In genomic region chr10:59350558-59350957, GRCh38 we compare ENCODE assay signal across 17 cellular contexts. TPM values are rescaled to one million over a fixed set of nuclear protein-coding genes. Genes with fewer than 3 reads are reported as not detected.
DNase-seq lines count a peak whose midpoint lies in the region; ATAC-seq and TF ChIP-seq lines count a peak whose summit lies in the region.
"Had no signal": no experiment of that assay in that cellular context is flagged by ENCODE, and none has a peak within 500 bp of the region (broad histone marks: within the 10 kb centered on the region; RNA-seq: fewer than 3 reads in every experiment).

No MANE protein-coding gene starts in this region.

- no peak for ATAC-seq in upper lobe of left lung (ENCODE audit: low FRiP score in 2 of 2)
- ATAC-seq: A549, GM12878 had no signal

- no peaks in the 10 kb centered on the region for H3K27me3 ChIP-seq in SK-N-SH (ENCODE audit: insufficient read depth)
- H3K27me3 ChIP-seq in upper lobe of left lung, result no peaks in the 10 kb centered on the region

- no peaks in the 10 kb centered on the region for H3K9me3 ChIP-seq in SK-N-SH
- no peaks in the 10 kb centered on the region for H3K9me3 ChIP-seq in upper lobe of left lung
- H3K9me3 ChIP-seq: A549 had no signal

- TF ChIP-seq POLR2A in upper lobe of left lung (IDR thresholded peaks at IDR 0.05), result no peak

- DNase-seq in SK-N-SH (no peak), upper lobe of left lung (no peak)
- DNase-seq: AML-193; CD4-positive, alpha-beta memory T cell; DND-41; EL; H9; IMR-90 had no signal

- H3K4me1 ChIP-seq in SK-N-SH (ENCODE audit: control insufficient read depth in 1 of 2, insufficient read depth in 2 of 2, low read depth in 1 of 2, low read length in 1 of 2), result no peaks in the 10 kb centered on the region; a peak in 1 of 4 replicates
- H3K4me1 ChIP-seq in upper lobe of left lung, result no peaks in the 10 kb centered on the region
- H3K4me1 ChIP-seq: A549 had no signal

- no peak overlapping the region for H3K4me3 ChIP-seq in SK-N-SH (ENCODE audit: low read depth in 2 of 2, low read length in 1 of 2)
- H3K4me3 ChIP-seq in upper lobe of left lung, result no peak overlapping the region
- H3K4me3 ChIP-seq: A549, GM12878 had no signal

- WGBS in SK-N-SH (ENCODE audit: low lambda C conversion rate), result 92% methylated on average over 2 of the region's 2 CpGs
- 96 to 98% methylated on average over 2 of the region's 2 CpGs for WGBS in upper lobe of left lung, 2 donors

- CTCF ChIA-PET in SK-N-SH (lab: Yijun Ruan, JAX), result interaction anchor here (1.0 kb wide), 1 partner anchor 10 kb away, joined by 3 read pairs; no protein-coding TSS in a partner anchor

- H3K9me2 ChIP-seq in SK-N-SH, result no peaks in the 10 kb centered on the region

- H4K20me1 ChIP-seq in SK-N-SH (ENCODE audit: insufficient read depth), result no peaks in the 10 kb centered on the region

- TF ChIP-seq EP300 in SK-N-SH (IDR thresholded peaks at IDR 0.05; ENCODE audit: borderline replicate concordance in 1 of 2, low read depth in 1 of 2, low read length in 1 of 2), result no peak
- TF ChIP-seq EP300 in upper lobe of left lung (IDR thresholded peaks at IDR 0.05), result no peak

- TF ChIP-seq CTCF in 22Rv1 (IDR thresholded peaks at IDR 0.05) (no peak), C4-2B (conservative IDR thresholded peaks at IDR 0.05) (no peak), SK-N-SH (IDR thresholded peaks at IDR 0.05) (no peak), upper lobe of left lung (IDR thresholded peaks at IDR 0.05) (no peak)

- no peaks in the 10 kb centered on the region for H3K79me2 ChIP-seq in SK-N-SH (ENCODE audit: insufficient read depth)

- H3K4me2 ChIP-seq in SK-N-SH, result no peak overlapping the region
- H3K4me2 ChIP-seq: A549 had no signal

- H3K9ac ChIP-seq in SK-N-SH, result no peak overlapping the region

- TF ChIP-seq RAD21 in SK-N-SH (IDR thresholded peaks at IDR 0.05; ENCODE audit: low read length), result no peak

- POLR2A ChIA-PET in SK-N-SH (lab: Yijun Ruan, JAX), result no interaction called here

- no peak overlapping the region for H2AFZ ChIP-seq in SK-N-SH (ENCODE audit: low read depth)

- H3K27ac ChIP-seq in 22Rv1, result 0 out of 2 replicates have a peak overlapping the region, but pooled peaks have one; percentile 17
- H3K27ac ChIP-seq in C4-2B, result peak overlapping the region; percentile 79
- peak overlapping the region; percentile 42 for H3K27ac ChIP-seq in cingulate gyrus (ENCODE audit: low read depth, low read length)
- peak overlapping the region; percentile 29 for H3K27ac ChIP-seq in temporal lobe (ENCODE audit: low read depth, low read length)
- no peak overlapping the region for H3K27ac ChIP-seq in SK-N-SH (ENCODE audit: low read depth in 2 of 2, low read length in 1 of 2)
- no peak overlapping the region for H3K27ac ChIP-seq in upper lobe of left lung
- H3K27ac ChIP-seq: A549 had no signal

- peaks cover 40 to 44% of the 10 kb centered on the region in 2 experiments for H3K36me3 ChIP-seq in SK-N-SH (replicated peaks in 1 of 2; ENCODE audit: control insufficient read depth in 1 of 2, insufficient read depth in 2 of 2, low read length in 1 of 2)
- H3K36me3 ChIP-seq in upper lobe of left lung, result no peaks in the 10 kb centered on the region

- no peaks in the 10 kb centered on the region for H3F3A ChIP-seq in SK-N-SH (replicated peaks; ENCODE audit: insufficient read depth)

TF ChIP-seq in SK-N-SH, 30 proteins besides CTCF, POLR2A, EP300 and RAD21:
- TF ChIP-seq, protein P1, sequence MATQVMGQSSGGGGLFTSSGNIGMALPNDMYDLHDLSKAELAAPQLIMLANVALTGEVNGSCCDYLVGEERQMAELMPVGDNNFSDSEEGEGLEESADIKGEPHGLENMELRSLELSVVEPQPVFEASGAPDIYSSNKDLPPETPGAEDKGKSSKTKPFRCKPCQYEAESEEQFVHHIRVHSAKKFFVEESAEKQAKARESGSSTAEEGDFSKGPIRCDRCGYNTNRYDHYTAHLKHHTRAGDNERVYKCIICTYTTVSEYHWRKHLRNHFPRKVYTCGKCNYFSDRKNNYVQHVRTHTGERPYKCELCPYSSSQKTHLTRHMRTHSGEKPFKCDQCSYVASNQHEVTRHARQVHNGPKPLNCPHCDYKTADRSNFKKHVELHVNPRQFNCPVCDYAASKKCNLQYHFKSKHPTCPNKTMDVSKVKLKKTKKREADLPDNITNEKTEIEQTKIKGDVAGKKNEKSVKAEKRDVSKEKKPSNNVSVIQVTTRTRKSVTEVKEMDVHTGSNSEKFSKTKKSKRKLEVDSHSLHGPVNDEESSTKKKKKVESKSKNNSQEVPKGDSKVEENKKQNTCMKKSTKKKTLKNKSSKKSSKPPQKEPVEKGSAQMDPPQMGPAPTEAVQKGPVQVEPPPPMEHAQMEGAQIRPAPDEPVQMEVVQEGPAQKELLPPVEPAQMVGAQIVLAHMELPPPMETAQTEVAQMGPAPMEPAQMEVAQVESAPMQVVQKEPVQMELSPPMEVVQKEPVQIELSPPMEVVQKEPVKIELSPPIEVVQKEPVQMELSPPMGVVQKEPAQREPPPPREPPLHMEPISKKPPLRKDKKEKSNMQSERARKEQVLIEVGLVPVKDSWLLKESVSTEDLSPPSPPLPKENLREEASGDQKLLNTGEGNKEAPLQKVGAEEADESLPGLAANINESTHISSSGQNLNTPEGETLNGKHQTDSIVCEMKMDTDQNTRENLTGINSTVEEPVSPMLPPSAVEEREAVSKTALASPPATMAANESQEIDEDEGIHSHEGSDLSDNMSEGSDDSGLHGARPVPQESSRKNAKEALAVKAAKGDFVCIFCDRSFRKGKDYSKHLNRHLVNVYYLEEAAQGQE (IDR thresholded peaks at IDR 0.05; ENCODE audit: low read depth, low read length), result no peak
- no peak for TF ChIP-seq TAF1 (IDR thresholded peaks at IDR 0.05; ENCODE audit: borderline replicate concordance, low read depth, low read length)
- no peak for TF ChIP-seq FOXJ3 (CRISPR knock-in tag; IDR thresholded peaks at IDR 0.05)
- TF ChIP-seq FOXM1 (IDR thresholded peaks at IDR 0.05; ENCODE audit: low read depth), result no peak
- no peak for TF ChIP-seq GATA2 (CRISPR knock-in tag; IDR thresholded peaks at IDR 0.05)
- TF ChIP-seq MXI1 (IDR thresholded peaks at IDR 0.05; ENCODE audit: low read depth, low read length), result no peak
- TF ChIP-seq YY1 (IDR thresholded peaks at IDR 0.05; ENCODE audit: low read depth), result no peak
- no peak for TF ChIP-seq JUND (IDR thresholded peaks at IDR 0.05)
- TF ChIP-seq POLR2AphosphoS5 (IDR thresholded peaks at IDR 0.05; ENCODE audit: low read depth, low read length), result no peak

RNA-seq across cellular contexts. Expression of gene FAM13C, which starts 11.8 kb away (rescaled TPM):
- 15.2 TPM for total RNA-seq in temporal lobe
- 7.0 and 7.6 TPM in 2 replicates for polyA plus RNA-seq in SK-N-SH (2012; rRNA removed)
- polyA plus RNA-seq in SK-N-SH (2012; cell fraction: cytosol; rRNA removed), result 6.5 and 6.8 TPM in 2 replicates
- 11.8 and 14.4 TPM in 2 replicates for polyA plus RNA-seq in SK-N-SH (2012; cell fraction: nucleus; rRNA removed)
- 10 to 100 TPM in 3 of 6 donors, 1 to 10 TPM in 3; 4.1 to 15.7 (median 8.9) TPM for total RNA-seq in upper lobe of left lung
- total RNA-seq: CD4-positive, alpha-beta memory T cell; G401 had no signal
- polyA plus RNA-seq: A549; BJ; CD14-positive monocyte; CD4-positive, alpha-beta memory T cell had no signal

Comparison
In these comparisons a context has a peak if more than half of its experiments do, and no peak if none do; other contexts are left out.
1. H3K27ac ChIP-seq: peak in 22Rv1 (single experiment), C4-2B (single experiment), cingulate gyrus (single experiment) and temporal lobe (single experiment); none in SK-N-SH (0 of 2) and upper lobe of left lung (0 of 4).